20 cellular contexts compared by ENCODE assay signal in the genomic region with DNA sequence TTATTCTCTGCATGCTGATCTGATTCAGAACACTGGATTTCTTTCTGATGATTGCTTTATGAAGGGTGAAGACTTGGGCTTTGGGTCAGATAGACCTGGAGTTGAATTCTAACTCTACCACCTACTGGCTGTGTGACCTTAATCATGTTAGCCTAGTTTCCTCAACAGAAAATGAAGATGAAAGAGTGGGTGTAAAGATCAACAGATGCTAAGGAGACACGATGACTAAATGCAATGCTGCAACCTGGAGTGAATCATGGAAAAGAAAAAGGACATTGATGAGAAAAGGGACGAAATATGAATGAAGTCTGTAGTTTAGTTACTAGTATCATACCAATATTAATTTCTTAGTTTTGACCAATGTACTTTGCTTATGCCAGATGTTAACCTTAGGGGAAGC. TPM values are rescaled to one million over a fixed set of nuclear protein-coding genes. Genes with fewer than 3 reads are reported as not detected.
A peak's percentile ranks its signal among the peaks of the same experiment; 100 is the strongest.
DNase-seq lines count a peak whose midpoint lies in the region; FAIRE-seq and TF ChIP-seq lines count a peak whose summit lies in the region.
"Had no signal": no experiment of that assay in that cellular context is flagged by ENCODE, and none has a peak within 500 bp of the region (broad histone marks: within the 10 kb centered on the region; RNA-seq: fewer than 3 reads in every experiment).

No MANE protein-coding gene starts in this region.

- no peaks in the 10 kb centered on the region for H3K9me3 Mint-ChIP-seq in MCF 10A (ENCODE audit: unreplicated experiment)
- H3K9me3 Mint-ChIP-seq: HFFc6 had no signal

- no peak overlapping the region for H3K4me2 ChIP-seq in mammary epithelial cell (ENCODE audit: insufficient read depth, low read depth, low read length)

- no peaks in the 10 kb centered on the region for H4K20me1 ChIP-seq in mammary epithelial cell (ENCODE audit: insufficient read depth, low read length)

- CTCF ChIA-PET in MCF 10A (lab: Yijun Ruan, JAX): interaction anchor here (0.6 to 0.7 kb wide), 3 partner anchors 10 to 132 kb away, joined by 3 read pairs; no protein-coding TSS in a partner anchor
- CTCF ChIA-PET in mammary epithelial cell (lab: Charles Lee; ENCODE audit: low non-redundant PET): no interaction called here
- CTCF ChIA-PET in A673 (lab: Charles Lee): no interaction called here

- no peaks in the 10 kb centered on the region for H3K79me2 ChIP-seq in mammary epithelial cell (ENCODE audit: insufficient read depth, low read length)

- in situ Hi-C loops in mammary epithelial cell (cut with MboI; ENCODE audit: low sequenced_read_pairs in 2 of 2): no loop called here

- H2AFZ ChIP-seq in mammary epithelial cell (ENCODE audit: low read depth, low read length): no peak overlapping the region

- H3K27ac ChIP-seq in mammary epithelial cell (ENCODE audit: insufficient read depth, low read depth, low read length) (no peak overlapping the region), esophagus squamous epithelium (no peak overlapping the region), A673 (ENCODE audit: low read depth, low read length, poor library complexity, severe bottlenecking) (no peak overlapping the region)
- H3K27ac ChIP-seq: C4-2B had no signal

- H3K4me1 Mint-ChIP-seq in MCF 10A (ENCODE audit: insufficient read depth, unreplicated experiment): peaks cover 9% of the 10 kb centered on the region
- H3K4me1 Mint-ChIP-seq: CD4-positive, alpha-beta memory T cell had no signal

- H3K27me3 ChIP-seq in mammary epithelial cell (ENCODE audit: insufficient read depth, low read length) (no peaks in the 10 kb centered on the region), bronchial epithelial cell (ENCODE audit: control insufficient read depth, insufficient read depth, low read length) (peaks cover 7% of the 10 kb centered on the region), esophagus squamous epithelium (peaks cover 0 to 49% (median 0%) of the 10 kb centered on the region in 4 donors), A673 (replicated peaks; ENCODE audit: insufficient read depth, low read depth, low read length, poor library complexity) (peaks cover 24% of the 10 kb centered on the region)
- H3K27me3 ChIP-seq: BE2C had no signal

- no peak for FAIRE-seq in bronchial epithelial cell (lab: Jason Lieb, UNC)
- FAIRE-seq: G401.6, GM12891, GM19239, H1, HepG2, HTR-8/SVneo had no signal

- no peaks in the 10 kb centered on the region for H3K36me3 Mint-ChIP-seq in MCF 10A (ENCODE audit: insufficient read depth, unreplicated experiment)
- H3K36me3 Mint-ChIP-seq: CD4-positive, alpha-beta memory T cell had no signal

- TF ChIP-seq POLR2A in esophagus squamous epithelium (IDR thresholded peaks at IDR 0.05): no peak

- intact Hi-C loops in MCF 10A (cut with micrococcal nuclease) (no loop called here), mammary epithelial cell (cut with micrococcal nuclease) (no loop called here), esophagus squamous epithelium (cut with DNase I) (no loop called here), A673 (cut with micrococcal nuclease; ENCODE audit: unreplicated experiment) (no loop called here)

- WGBS in mammary epithelial cell (ENCODE audit: low coverage, missing lambda C conversion rate): 26% methylated on average over 2 of the region's 2 CpGs
- 53 to 55% methylated on average over 2 of the region's 2 CpGs for WGBS in esophagus squamous epithelium, 2 donors

- BruUV-seq in MCF 10A (replicated peaks; lab: Mats Ljungman, UMichigan) (no TSS peak), mammary epithelial cell (replicated peaks; lab: Mats Ljungman, UMichigan) (no TSS peak), A673 (replicated peaks; lab: Mats Ljungman, UMichigan) (no TSS peak)

- POLR2A ChIA-PET in MCF 10A (lab: Yijun Ruan, JAX) (no interaction called here), A673 (lab: Charles Lee; ENCODE audit: low non-redundant PET) (no interaction called here)

- no peak overlapping the region for H3K4me3 Mint-ChIP-seq in MCF 10A (ENCODE audit: unreplicated experiment)
- H3K4me3 Mint-ChIP-seq: CD4-positive, alpha-beta memory T cell; HFFc6 had no signal

- H3K27me3 Mint-ChIP-seq in MCF 10A (ENCODE audit: insufficient read depth, unreplicated experiment): peaks cover 19% of the 10 kb centered on the region

- no peak for TF ChIP-seq CTCF in MCF 10A (IDR thresholded peaks at IDR 0.05; ENCODE audit: unreplicated experiment)
- TF ChIP-seq CTCF in mammary epithelial cell (conservative IDR thresholded peaks at IDR 0.05 in 1 of 2, IDR thresholded peaks at IDR 0.05 in 1 of 2; ENCODE audit: extremely low read depth in 1 of 2, insufficient read depth in 1 of 2, low read depth in 1 of 2, low read length in 2 of 2): no peak
- no peak for TF ChIP-seq CTCF in bronchial epithelial cell (IDR thresholded peaks at IDR 0.05; ENCODE audit: insufficient read depth, low read length, severe bottlenecking)
- no peak for TF ChIP-seq CTCF in esophagus squamous epithelium (IDR thresholded peaks at IDR 0.05)
- TF ChIP-seq CTCF in A673 (conservative IDR thresholded peaks at IDR 0.05; ENCODE audit: low read depth, low read length): no peak

- DNase-seq in MCF 10A (ENCODE audit: unreplicated experiment) (peak; percentile 28), mammary epithelial cell (no peak), RKO (ENCODE audit: low spot score) (peak; percentile 22), bronchial epithelial cell (ENCODE audit: low read depth) (peak; percentile 12), esophagus squamous epithelium (lab: John Stamatoyannopoulos, UW) (no peak), A673 (ENCODE audit: low spot score) (no peak)
- DNase-seq in stimulated activated CD4-positive, alpha-beta T cell treated with anti-CD3 and anti-CD28 coated beads, Interleukin-4, amount 100 ng/mL, for 4 hours: no peak
- DNase-seq: BE2C; CD4-positive, alpha-beta memory T cell; DMS79; HCEC 1CT; HFFc6 had no signal

- no peak overlapping the region for H3K27ac Mint-ChIP-seq in MCF 10A (ENCODE audit: low read depth, unreplicated experiment)
- H3K27ac Mint-ChIP-seq: CD4-positive, alpha-beta memory T cell; HFFc6 had no signal

- H3K4me3 ChIP-seq in mammary epithelial cell (replicated peaks in 1 of 3; ENCODE audit: insufficient read depth in 1 of 3, low read depth in 2 of 3, low read length in 3 of 3) (no peak overlapping the region), bronchial epithelial cell (ENCODE audit: low read depth, low read length) (no peak overlapping the region), esophagus squamous epithelium (no peak overlapping the region), A673 (ENCODE audit: low read depth, low read length, poor library complexity, severe bottlenecking) (no peak overlapping the region)

- H3K36me3 ChIP-seq in mammary epithelial cell (ENCODE audit: insufficient read depth, low read length) (no peaks in the 10 kb centered on the region), bronchial epithelial cell (ENCODE audit: control insufficient read depth, insufficient read depth, low read length) (no peaks in the 10 kb centered on the region), esophagus squamous epithelium (no peaks in the 10 kb centered on the region), A673 (ENCODE audit: insufficient read depth, low read length, poor library complexity, severe bottlenecking) (no peaks in the 10 kb centered on the region)
- H3K36me3 ChIP-seq: BE2C had no signal

- H3K9me3 ChIP-seq in mammary epithelial cell (replicated peaks; ENCODE audit: insufficient read depth, low read length) (no peaks in the 10 kb centered on the region), esophagus squamous epithelium (peaks cover 0 to 4% (median 0%) of the 10 kb centered on the region in 3 donors), A673 (ENCODE audit: low read depth, low read length, poor library complexity, severe bottlenecking) (no peaks in the 10 kb centered on the region)
- H3K9me3 ChIP-seq: BE2C had no signal

- no peaks in the 10 kb centered on the region for H3K4me1 ChIP-seq in mammary epithelial cell (ENCODE audit: insufficient read depth, low read length)
- H3K4me1 ChIP-seq in esophagus squamous epithelium: no peaks in the 10 kb centered on the region
- no peaks in the 10 kb centered on the region for H3K4me1 ChIP-seq in A673 (ENCODE audit: insufficient read depth, low read length, poor library complexity, severe bottlenecking)
- H3K4me1 ChIP-seq: BE2C had no signal

- no peak overlapping the region for H3K9ac ChIP-seq in mammary epithelial cell (ENCODE audit: insufficient read depth, low read length)

- dilution Hi-C loops in mammary epithelial cell (cut with HindIII; ENCODE audit: low sequenced_read_pairs): no loop called here

RNA-seq across cellular contexts. Expression of a gene that starts 27.8 kb away (rescaled TPM):
- total RNA-seq in MCF 10A (2022): 42.5 and 43.8 TPM in 2 replicates
- 10 to 100 TPM; 18.5 to 31.6 TPM for total RNA-seq in mammary epithelial cell
- 32.1 TPM for polyA plus RNA-seq in mammary epithelial cell
- polyA minus RNA-seq in mammary epithelial cell: 73.5 TPM
- 6.1 and 8.3 TPM in 2 replicates for total RNA-seq in bronchial epithelial cell
- total RNA-seq in esophagus squamous epithelium: 10 to 100 TPM in 3 of 4 donors, 1 to 10 TPM in 1; 5.3 to 16.0 (median 12.9) TPM
- total RNA-seq in A673 (2021): 12.0 and 16.7 TPM in 2 replicates

RNA-seq across cellular contexts. Expression of a gene that starts 53.8 kb away (rescaled TPM):
- total RNA-seq in MCF 10A (2022): 0.20 and 0.63 TPM in 2 replicates
- not detected for total RNA-seq in mammary epithelial cell
- 0.02 TPM for polyA plus RNA-seq in mammary epithelial cell
- polyA minus RNA-seq in mammary epithelial cell: not detected
- total RNA-seq in bronchial epithelial cell: not detected in 2 replicates
- under 1 TPM in 1 of 4 donors, not detected in 3; 0.22 TPM for total RNA-seq in esophagus squamous epithelium
- 0.17 and 0.26 TPM in 2 replicates for total RNA-seq in A673 (2021)
- total RNA-seq: CD4-positive, alpha-beta memory T cell; HepG2; HFFc6 had no signal
- polyA plus RNA-seq: AG04450; CD4-positive, alpha-beta memory T cell; HepG2 had no signal

Comparison
In these comparisons a context has a peak if more than half of its experiments do, and no peak if none do; other contexts are left out.
1. DNase-seq: peak in MCF 10A (single experiment), RKO (single experiment) and bronchial epithelial cell (single experiment); none in mammary epithelial cell (single experiment), stimulated activated CD4-positive, alpha-beta T cell treated with anti-CD3 and anti-CD28 coated beads, Interleukin-4, amount 100 ng/mL, for 4 hours (0 of 2), esophagus squamous epithelium (single experiment) and A673 (single experiment).